1 cellular context compared by ENCODE assay signal in the genomic region with DNA sequence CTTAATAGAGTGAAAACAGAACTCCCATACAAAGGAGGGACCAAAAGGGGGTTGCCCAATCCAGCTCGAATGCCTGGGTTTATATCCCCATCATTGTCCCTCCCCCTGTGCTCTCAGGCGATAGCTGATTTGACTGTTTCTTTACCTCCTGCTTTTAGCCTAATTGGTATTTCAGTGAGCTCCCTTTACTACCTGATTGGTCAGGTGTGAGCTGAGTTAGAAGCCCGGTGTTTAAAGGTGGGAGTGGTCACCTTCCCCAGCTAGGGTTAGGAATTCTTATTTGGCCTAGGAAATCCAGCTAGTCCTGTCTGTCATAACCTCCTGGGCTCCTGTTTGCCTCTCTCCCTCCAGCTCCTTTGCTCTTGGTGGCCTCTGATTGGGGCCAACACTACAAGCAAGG.
TF ChIP-seq lines count a peak whose summit lies in the region.

No MANE protein-coding gene starts in this region.

TF ChIP-seq in HEK293, 187 proteins besides CTCF, POLR2A, EP300 and RAD21 (continued from another document):
- TF ChIP-seq GFI1B (tag by site-specific recombination; IDR thresholded peaks at IDR 0.05) = no peak
